ENCODE assay signal across 10 cellular contexts in genomic region chr13:36453518-36453917, GRCh38. TPM values are rescaled to one million over a fixed set of nuclear protein-coding genes. Genes with fewer than 3 reads are reported as not detected.
DNase-seq lines count a peak whose midpoint lies in the region; ATAC-seq and TF ChIP-seq lines count a peak whose summit lies in the region.
"Had no signal": no experiment of that assay in that cellular context is flagged by ENCODE, and none has a peak within 500 bp of the region (broad histone marks: within the 10 kb centered on the region; RNA-seq: fewer than 3 reads in every experiment).

No MANE protein-coding gene starts in this region.

- no peaks in the 10 kb centered on the region for H3K9me3 Mint-ChIP-seq in activated T-cell treated with anti-CD3 and anti-CD28 coated beads, Interleukin-2, amount 50 U/mL, for 4 hours
- H3K9me3 Mint-ChIP-seq: activated naive CD8-positive, alpha-beta T cell treated with anti-CD3 and anti-CD28 coated beads, Interleukin-2, amount 10 ng/mL, durations not matched to agents 7 days and 5 days had no signal

- CTCF ChIA-PET in HEK293T (lab: Yijun Ruan, JAX) = interaction anchor here (3.0 kb wide), 1 partner anchor 281 kb away, joined by 17 read pairs; no protein-coding TSS in a partner anchor

- peak; percentile 19 for DNase-seq in HEK293T (ENCODE audit: extremely low spot score)
- DNase-seq in SK-MEL-5 (ENCODE audit: low read depth, low spot score) = peak; percentile 58
- peak; percentile 34 to 52 for DNase-seq in cardiac muscle cell (ENCODE audit: low read depth in 1 of 2, low spot score in 1 of 2)
- DNase-seq in HPDE6-E6E7 (ENCODE audit: extremely low spot score) = no peak
- no peak for DNase-seq in activated T-cell treated with anti-CD3 and anti-CD28 coated beads, Interleukin-2, amount 50 U/mL, for 4 hours
- DNase-seq in islet precursor cell = no peak
- DNase-seq in NCI-H1105 treated with DMSO at 0.1 percent for 48 hours (lab: John Stamatoyannopoulos, UW) = no peak
- DNase-seq: activated naive CD8-positive, alpha-beta T cell treated with anti-CD3 and anti-CD28 coated beads, Interleukin-2, amount 10 ng/mL, durations not matched to agents 7 days and 5 days had no signal

- peaks cover 4% of the 10 kb centered on the region for H3K27me3 Mint-ChIP-seq in activated T-cell treated with anti-CD3 and anti-CD28 coated beads, Interleukin-2, amount 50 U/mL, for 4 hours (ENCODE audit: low read depth)

- no peaks in the 10 kb centered on the region for H3K4me1 ChIP-seq in cardiac muscle cell (ENCODE audit: low read depth)

- H3K36me3 Mint-ChIP-seq in activated T-cell treated with anti-CD3 and anti-CD28 coated beads, Interleukin-2, amount 50 U/mL, for 4 hours (ENCODE audit: insufficient read depth) = no peaks in the 10 kb centered on the region
- H3K36me3 Mint-ChIP-seq: activated naive CD8-positive, alpha-beta T cell treated with anti-CD3 and anti-CD28 coated beads, Interleukin-2, amount 10 ng/mL, durations not matched to agents 7 days and 5 days; stimulated activated effector memory CD8-positive, alpha-beta T cell treated with anti-CD3 and anti-CD28 coated beads, Interleukin-12 subunit alpha, Interleukin-12 subunit beta, amount 100 ng/mL, for 72 hours had no signal

- no peak overlapping the region for H3K4me3 ChIP-seq in cardiac muscle cell

- no peak overlapping the region for H3K27ac ChIP-seq in 22Rv1
- no peak overlapping the region for H3K27ac ChIP-seq in cardiac muscle cell

- no peaks in the 10 kb centered on the region for H3K27me3 ChIP-seq in cardiac muscle cell

- no peak overlapping the region for H3K4me3 Mint-ChIP-seq in activated T-cell treated with anti-CD3 and anti-CD28 coated beads, Interleukin-2, amount 50 U/mL, for 4 hours
- H3K4me3 Mint-ChIP-seq: activated naive CD8-positive, alpha-beta T cell treated with anti-CD3 and anti-CD28 coated beads, Interleukin-2, amount 10 ng/mL, durations not matched to agents 7 days and 5 days; stimulated activated effector memory CD8-positive, alpha-beta T cell treated with anti-CD3 and anti-CD28 coated beads, Interleukin-12 subunit alpha, Interleukin-12 subunit beta, amount 100 ng/mL, for 72 hours had no signal

- in situ Hi-C loops in SK-MEL-5 (cut with HindIII; ENCODE audit: low pct_unique_long_range_greater_than_20kb, low sequenced_read_pairs) = no loop called here

- H3K9me3 ChIP-seq in cardiac muscle cell (ENCODE audit: low read depth) = no peaks in the 10 kb centered on the region

- H3K36me3 ChIP-seq in cardiac muscle cell = no peaks in the 10 kb centered on the region

- no peaks in the 10 kb centered on the region for H3K4me1 Mint-ChIP-seq in activated T-cell treated with anti-CD3 and anti-CD28 coated beads, Interleukin-2, amount 50 U/mL, for 4 hours (ENCODE audit: low read depth)
- H3K4me1 Mint-ChIP-seq: stimulated activated effector memory CD8-positive, alpha-beta T cell treated with anti-CD3 and anti-CD28 coated beads, Interleukin-12 subunit alpha, Interleukin-12 subunit beta, amount 100 ng/mL, for 72 hours had no signal

- TF ChIP-seq CTCF in 22Rv1 (IDR thresholded peaks at IDR 0.05) (0 out of 2 replicates have a peak, but pooled peaks have one; percentile 12), cardiac muscle cell (IDR thresholded peaks at IDR 0.05; ENCODE audit: low read depth, low read length) (peak; percentile 41)

- POLR2A ChIA-PET in HEK293T (lab: Yijun Ruan, JAX) = no interaction called here

- ATAC-seq in activated T-cell treated with anti-CD3 and anti-CD28 coated beads, Interleukin-2, amount 50 U/mL, for 4 hours = no peak
- ATAC-seq: stimulated activated effector memory CD8-positive, alpha-beta T cell treated with anti-CD3 and anti-CD28 coated beads, Interleukin-12 subunit alpha, Interleukin-12 subunit beta, amount 100 ng/mL, for 72 hours had no signal

TF ChIP-seq in HEK293T, 16 proteins besides CTCF, POLR2A, EP300 and RAD21:
- no peak for TF ChIP-seq NFRKB (IDR thresholded peaks at IDR 0.05)
- TF ChIP-seq BHLHE40 (IDR thresholded peaks at IDR 0.05; ENCODE audit: borderline replicate concordance) = no peak
- TF ChIP-seq PKNOX1 (IDR thresholded peaks at IDR 0.05) = no peak
- TF ChIP-seq FOXM1 (IDR thresholded peaks at IDR 0.05; ENCODE audit: borderline replicate concordance) = no peak
- no peak for TF ChIP-seq FOXA1 (IDR thresholded peaks at IDR 0.05)
- no peak for TF ChIP-seq ELF4 (IDR thresholded peaks at IDR 0.05)
- TF ChIP-seq L3MBTL2 (conservative IDR thresholded peaks at IDR 0.05) = no peak
- TF ChIP-seq SUZ12 (IDR thresholded peaks at IDR 0.05) = no peak
- TF ChIP-seq FOXK2 (IDR thresholded peaks at IDR 0.05) = no peak
- no peak for TF ChIP-seq TARDBP (IDR thresholded peaks at IDR 0.05)
- no peak for TF ChIP-seq CTBP1 (IDR thresholded peaks at IDR 0.05; ENCODE audit: borderline replicate concordance)
- TF ChIP-seq ARNT (IDR thresholded peaks at IDR 0.05) = no peak
- TF ChIP-seq LEF1 (IDR thresholded peaks at IDR 0.05; ENCODE audit: borderline replicate concordance) = no peak
- no peak for TF ChIP-seq HDGF (IDR thresholded peaks at IDR 0.05; ENCODE audit: borderline replicate concordance)

RNA-seq across cellular contexts. Expression of gene CCNA1, which starts 21.2 kb away (rescaled TPM):
- 0.13 TPM in 1 of 2 replicates, not detected in the other for total RNA-seq in SK-MEL-5 (2014; rRNA removed; shearing (Covaris generic))
- polyA plus RNA-seq in SK-MEL-5 (2015; cell fraction: cytosol; rRNA removed) = 0.14 TPM in 1 of 2 replicates, not detected in the other
- polyA plus RNA-seq in SK-MEL-5 (2015; cell fraction: nucleus; rRNA removed) = 0.70 TPM in 1 of 2 replicates, not detected in the other
- total RNA-seq in cardiac muscle cell = 1.4 TPM in 1 of 2 replicates, not detected in the other
- 0.26 and 0.96 TPM in 2 replicates for polyA plus RNA-seq in cardiac muscle cell
- total RNA-seq in activated T-cell treated with anti-CD3 and anti-CD28 coated beads, Interleukin-2, amount 50 U/mL, for 4 hours = not detected

Comparison
In these comparisons a context has a peak if more than half of its experiments do, and no peak if none do; other contexts are left out.
1. DNase-seq: peak in HEK293T (single experiment), SK-MEL-5 (single experiment) and cardiac muscle cell (2 of 2); none in HPDE6-E6E7 (single experiment), activated T-cell treated with anti-CD3 and anti-CD28 coated beads, Interleukin-2, amount 50 U/mL, for 4 hours (single experiment), islet precursor cell (single experiment) and NCI-H1105 treated with DMSO at 0.1 percent for 48 hours (single experiment).